In the genomic region with DNA sequence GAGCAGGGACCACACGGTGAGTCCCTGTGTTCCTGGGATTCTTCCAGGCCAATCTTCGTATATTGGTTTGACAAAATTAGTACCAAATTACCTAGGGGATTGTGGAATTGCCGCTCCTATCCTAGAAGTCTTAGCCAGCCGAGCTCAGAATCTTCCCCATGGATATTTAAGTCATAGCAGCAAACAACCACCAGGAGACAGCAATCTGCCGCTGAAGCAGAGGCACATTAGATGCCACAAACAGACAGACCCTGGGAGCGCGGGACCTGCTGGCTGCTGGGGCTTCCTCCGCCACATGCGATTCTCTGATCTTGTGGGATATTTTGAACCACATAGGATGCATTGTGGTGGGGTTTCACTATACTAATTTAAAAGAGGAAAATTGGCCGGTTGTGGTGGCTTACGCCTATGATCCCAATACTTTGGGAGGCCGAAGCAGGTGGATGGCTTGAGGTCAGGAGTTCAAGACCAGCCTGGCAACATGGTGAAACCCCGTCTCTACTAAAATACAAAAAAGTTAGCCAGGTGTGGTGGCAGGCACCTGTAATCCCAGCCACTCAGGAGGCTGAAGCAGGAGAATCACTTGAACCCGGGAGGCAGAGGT, we compare ENCODE assay signal across 8 cellular contexts. TPM values are rescaled to one million over a fixed set of nuclear protein-coding genes. Genes with fewer than 3 reads are reported as not detected.
A peak's percentile ranks its signal among the peaks of the same experiment; 100 is the strongest.
DNase-seq lines count a peak whose midpoint lies in the region; ATAC-seq, FAIRE-seq and TF ChIP-seq lines count a peak whose summit lies in the region.

No MANE protein-coding gene starts in this region.

- peak in 1 of 2 donors; percentile 30 for DNase-seq in cardiac muscle cell (ENCODE audit: low read depth in 1 of 2, low spot score in 1 of 2)
- no peak for DNase-seq in Right ventricle myocardium inferior (ENCODE audit: missing footprints)
- DNase-seq in Peyer's patch, result no peak
- DNase-seq in fibroblast of pulmonary artery (ENCODE audit: low read depth), result peak; percentile 22
- peak; percentile 32 for DNase-seq in urothelium cell line (ENCODE audit: low spot score)
- DNase-seq in NOMO-1 treated with DMSO at 0.1 percent for 48 hours (lab: John Stamatoyannopoulos, UW; ENCODE audit: unreplicated experiment), result no peak

- ATAC-seq in Right ventricle myocardium inferior (no peak), HG03108 (IDR thresholded peaks at IDR 0.05; ENCODE audit: unreplicated experiment) (no peak), HG03378 (IDR thresholded peaks at IDR 0.05; ENCODE audit: unreplicated experiment) (no peak)

- peaks cover 12% of the 10 kb centered on the region for H3K27me3 ChIP-seq in cardiac muscle cell
- no peaks in the 10 kb centered on the region for H3K27me3 ChIP-seq in Peyer's patch

- H3K36me3 ChIP-seq in cardiac muscle cell (no peaks in the 10 kb centered on the region), Peyer's patch (no peaks in the 10 kb centered on the region)

- TF ChIP-seq POLR2A in Peyer's patch (IDR thresholded peaks at IDR 0.05), result no peak

- intact Hi-C loops in Right ventricle myocardium inferior (cut with DNase I), result no loop called here

- H3K4me1 ChIP-seq in cardiac muscle cell (ENCODE audit: low read depth) (no peaks in the 10 kb centered on the region), Peyer's patch (no peaks in the 10 kb centered on the region)

- TF ChIP-seq CTCF in cardiac muscle cell (IDR thresholded peaks at IDR 0.05; ENCODE audit: low read depth, low read length) (peak; percentile 54), Peyer's patch (IDR thresholded peaks at IDR 0.05) (peak in 5 of 6 experiments; percentile 7 to 37 (median 23)), fibroblast of pulmonary artery (IDR thresholded peaks at IDR 0.05; ENCODE audit: low read length, missing control alignments) (peak; percentile 60)

- FAIRE-seq in urothelium cell line (lab: Jason Lieb, UNC), result no peak

- H3K27ac ChIP-seq in cardiac muscle cell (no peak overlapping the region), Peyer's patch (no peak overlapping the region)

- H3K4me3 ChIP-seq in cardiac muscle cell (no peak overlapping the region), Peyer's patch (no peak overlapping the region), fibroblast of pulmonary artery (replicated peaks; ENCODE audit: low read depth, low read length) (no peak overlapping the region)

- H3K9me3 ChIP-seq in cardiac muscle cell (ENCODE audit: low read depth) (no peaks in the 10 kb centered on the region), Peyer's patch (no peaks in the 10 kb centered on the region)

RNA-seq across cellular contexts. Expression of a gene that starts 31.7 kb away (rescaled TPM):
- 12.5 and 18.6 TPM in 2 replicates for total RNA-seq in cardiac muscle cell
- 17.6 and 38.3 TPM in 2 replicates for polyA plus RNA-seq in cardiac muscle cell
- 35.1 TPM for total RNA-seq in Right ventricle myocardium inferior
- 100 to 1,000 TPM in 1 of 4 donors, 10 to 100 TPM in 3; 11.6 to 141 (median 16.2) TPM for total RNA-seq in Peyer's patch

Comparison
In these comparisons a context has a peak if more than half of its experiments do, and no peak if none do; other contexts are left out.
1. DNase-seq: peak in fibroblast of pulmonary artery (single experiment) and urothelium cell line (single experiment); none in Right ventricle myocardium inferior (single experiment), Peyer's patch (0 of 3) and NOMO-1 treated with DMSO at 0.1 percent for 48 hours (single experiment).
2. Peak in every context shown above with its lines, with median percentiles within 50 percentile points of each other: CTCF ChIP-seq.